9 cellular contexts compared by ENCODE assay signal in the genomic region with DNA sequence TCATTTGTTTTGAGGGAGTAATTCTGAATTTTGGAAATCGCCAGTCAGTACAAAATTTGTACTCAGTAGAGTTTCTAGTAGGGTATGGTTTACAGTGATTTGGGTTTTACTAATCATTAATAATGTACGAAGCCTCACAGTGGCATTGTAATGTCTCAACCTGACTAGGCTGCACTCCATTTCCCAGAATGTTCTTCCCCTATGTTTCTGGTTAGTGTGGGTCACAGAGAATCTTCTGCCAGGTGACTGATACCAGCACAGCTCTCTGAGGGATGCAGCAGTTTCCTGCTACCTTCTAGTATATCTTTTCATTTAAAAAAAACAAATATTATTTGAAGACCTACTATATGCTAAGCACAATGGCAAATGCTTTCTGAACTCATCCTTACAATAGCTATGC.
DNase-seq lines count a peak whose midpoint lies in the region; ATAC-seq and TF ChIP-seq lines count a peak whose summit lies in the region.
"Had no signal": no experiment of that assay in that cellular context is flagged by ENCODE, and none has a peak within 500 bp of the region (broad histone marks: within the 10 kb centered on the region; RNA-seq: fewer than 3 reads in every experiment).

No MANE protein-coding gene starts in this region.

- ATAC-seq in HG02981 (IDR thresholded peaks at IDR 0.05; ENCODE audit: unreplicated experiment) (peak; percentile 47), sciatic nerve (no peak)
- ATAC-seq in activated T-helper 17 cell treated with anti-CD3 and anti-CD28 coated beads, Interleukin-2, amount 50 U/mL, for 72 hours (replicated peaks), result peak; percentile 40

- DNase-seq in activated CD4-positive, alpha-beta T cell treated with anti-CD3 and anti-CD28 coated beads, Interleukin-2, amount 10 ng/mL, durations not matched to agents 24 days and 14 days, result peak; percentile 72
- DNase-seq in activated CD4-positive, alpha-beta T cell treated with anti-CD3 and anti-CD28 coated beads, Interleukin-2, amount 50 U/mL, for 48 hours, result no peak
- DNase-seq in progenitor cell of endocrine pancreas (ENCODE audit: low spot score, unreplicated experiment) (no peak), DMS153 treated with DMSO at 0.1 percent for 48 hours (lab: John Stamatoyannopoulos, UW; ENCODE audit: unreplicated experiment) (no peak), inferior parietal cortex (ENCODE audit: extremely low spot score) (no peak), sciatic nerve (ENCODE audit: low spot score) (no peak)
- DNase-seq: midbrain had no signal

- peaks cover 3% of the 10 kb centered on the region for H3K36me3 Mint-ChIP-seq in activated CD4-positive, alpha-beta T cell treated with anti-CD3 and anti-CD28 coated beads, Interleukin-2, amount 10 ng/mL, durations not matched to agents 24 days and 14 days (ENCODE audit: low read depth)
- H3K36me3 Mint-ChIP-seq in activated T-helper 17 cell treated with anti-CD3 and anti-CD28 coated beads, Interleukin-2, amount 50 U/mL, for 72 hours (ENCODE audit: low read depth), result no peaks in the 10 kb centered on the region
- peaks cover 7% of the 10 kb centered on the region for H3K36me3 Mint-ChIP-seq in progenitor cell of endocrine pancreas (ENCODE audit: insufficient read depth)

- H3K9me3 Mint-ChIP-seq in activated CD4-positive, alpha-beta T cell treated with anti-CD3 and anti-CD28 coated beads, Interleukin-2, amount 10 ng/mL, durations not matched to agents 24 days and 14 days, result no peaks in the 10 kb centered on the region
- no peaks in the 10 kb centered on the region for H3K9me3 Mint-ChIP-seq in activated T-helper 17 cell treated with anti-CD3 and anti-CD28 coated beads, Interleukin-2, amount 50 U/mL, for 72 hours
- peaks cover 4% of the 10 kb centered on the region for H3K9me3 Mint-ChIP-seq in progenitor cell of endocrine pancreas (ENCODE audit: low read depth)

- H3K27me3 Mint-ChIP-seq in activated CD4-positive, alpha-beta T cell treated with anti-CD3 and anti-CD28 coated beads, Interleukin-2, amount 10 ng/mL, durations not matched to agents 24 days and 14 days, result no peaks in the 10 kb centered on the region
- H3K27me3 Mint-ChIP-seq in activated T-helper 17 cell treated with anti-CD3 and anti-CD28 coated beads, Interleukin-2, amount 50 U/mL, for 72 hours, result peaks cover 8% of the 10 kb centered on the region
- no peaks in the 10 kb centered on the region for H3K27me3 Mint-ChIP-seq in progenitor cell of endocrine pancreas

- peak overlapping the region; percentile 74 for H3K4me3 Mint-ChIP-seq in activated CD4-positive, alpha-beta T cell treated with anti-CD3 and anti-CD28 coated beads, Interleukin-2, amount 10 ng/mL, durations not matched to agents 24 days and 14 days
- peak overlapping the region; percentile 69 for H3K4me3 Mint-ChIP-seq in activated T-helper 17 cell treated with anti-CD3 and anti-CD28 coated beads, Interleukin-2, amount 50 U/mL, for 72 hours
- H3K4me3 Mint-ChIP-seq in progenitor cell of endocrine pancreas (ENCODE audit: low read depth), result no peak overlapping the region

- peaks cover 50% of the 10 kb centered on the region for H3K4me1 Mint-ChIP-seq in activated CD4-positive, alpha-beta T cell treated with anti-CD3 and anti-CD28 coated beads, Interleukin-2, amount 10 ng/mL, durations not matched to agents 24 days and 14 days
- peaks cover 11% of the 10 kb centered on the region for H3K4me1 Mint-ChIP-seq in activated T-helper 17 cell treated with anti-CD3 and anti-CD28 coated beads, Interleukin-2, amount 50 U/mL, for 72 hours
- H3K4me1 Mint-ChIP-seq in progenitor cell of endocrine pancreas (ENCODE audit: low read depth), result peaks cover 41% of the 10 kb centered on the region

- intact Hi-C loops in activated CD4-positive, alpha-beta T cell treated with anti-CD3 and anti-CD28 coated beads, Interleukin-2, amount 10 ng/mL, durations not matched to agents 24 days and 14 days (cut with micrococcal nuclease), result loop anchor here (2.0 kb wide), 1 partner anchor 42 kb away; no protein-coding TSS in a partner anchor
- intact Hi-C loops in sciatic nerve (cut with DNase I), result no loop called here

- peak overlapping the region; percentile 98 for H3K27ac Mint-ChIP-seq in activated CD4-positive, alpha-beta T cell treated with anti-CD3 and anti-CD28 coated beads, Interleukin-2, amount 10 ng/mL, durations not matched to agents 24 days and 14 days
- H3K27ac Mint-ChIP-seq in activated T-helper 17 cell treated with anti-CD3 and anti-CD28 coated beads, Interleukin-2, amount 50 U/mL, for 72 hours, result peak overlapping the region; percentile 86
- peak overlapping the region; percentile 63 for H3K27ac Mint-ChIP-seq in progenitor cell of endocrine pancreas

- no peak for TF ChIP-seq CTCF in progenitor cell of endocrine pancreas (IDR thresholded peaks at IDR 0.05; ENCODE audit: unreplicated experiment)
